ENCODE assay signal across 12 cellular contexts in genomic region chr3:50156549-50156948, GRCh38. TPM values are rescaled to one million over a fixed set of nuclear protein-coding genes. Genes with fewer than 3 reads are reported as not detected.
A peak's percentile ranks its signal among the peaks of the same experiment; 100 is the strongest.
DNase-seq lines count a peak whose midpoint lies in the region; ATAC-seq and TF ChIP-seq lines count a peak whose summit lies in the region.
"Had no signal": no experiment of that assay in that cellular context is flagged by ENCODE, and none has a peak within 500 bp of the region (broad histone marks: within the 10 kb centered on the region; RNA-seq: fewer than 3 reads in every experiment).

No MANE protein-coding gene starts in this region.

- H3K27ac ChIP-seq in HUES6 (ENCODE audit: low read depth, low read length): no peak overlapping the region
- H3K27ac ChIP-seq in stomach smooth muscle (ENCODE audit: low read length): no peak overlapping the region

- H3K27me3 ChIP-seq in HUES6 (ENCODE audit: control insufficient read depth, insufficient read depth, low read length) (peaks cover 41% of the 10 kb centered on the region), stomach smooth muscle (ENCODE audit: control insufficient read depth in 1 of 2, insufficient read depth in 2 of 2, low read length in 2 of 2) (peaks cover 0 to 5% of the 10 kb centered on the region in 2 donors)

- peaks cover 9% of the 10 kb centered on the region for H3K36me3 ChIP-seq in HUES6 (ENCODE audit: control insufficient read depth, insufficient read depth, low read length)
- no peaks in the 10 kb centered on the region for H3K36me3 ChIP-seq in stomach smooth muscle (ENCODE audit: control insufficient read depth in 2 of 2, insufficient read depth in 2 of 2, low read length in 2 of 2)

- no peak overlapping the region for H3K27ac Mint-ChIP-seq in activated T-helper 17 cell treated with anti-CD3 and anti-CD28 coated beads, Interleukin-2, amount 50 U/mL, for 72 hours
- H3K27ac Mint-ChIP-seq: stimulated activated effector memory CD8-positive, alpha-beta T cell treated with anti-CD3 and anti-CD28 coated beads, Interleukin-12 subunit alpha, Interleukin-12 subunit beta, amount 100 ng/mL, for 72 hours had no signal

- no peak overlapping the region for H3K4me3 Mint-ChIP-seq in activated T-helper 17 cell treated with anti-CD3 and anti-CD28 coated beads, Interleukin-2, amount 50 U/mL, for 72 hours

- TF ChIP-seq POLR2A in lower leg skin (IDR thresholded peaks at IDR 0.05): no peak

- H3K4me1 ChIP-seq in HUES6 (ENCODE audit: control insufficient read depth, insufficient read depth, low read length): peaks cover 63% of the 10 kb centered on the region
- peaks cover 56% of the 10 kb centered on the region for H3K4me1 ChIP-seq in stomach smooth muscle (ENCODE audit: control insufficient read depth, insufficient read depth, low read length)

- 23 to 32% methylated on average over 7 of the region's 7 CpGs for WGBS in lower leg skin, 2 donors

- DNase-seq in choroid plexus epithelial cell (ENCODE audit: low read depth): no peak
- DNase-seq in lower leg skin (ENCODE audit: low spot score in 2 of 2): no peak
- DNase-seq in anterior cingulate cortex (lab: John Stamatoyannopoulos, UW): no peak
- DNase-seq in GM20000 (ENCODE audit: low spot score): no peak
- DNase-seq in NCI-H2227 (lab: John Stamatoyannopoulos, UW; ENCODE audit: unreplicated experiment): no peak
- DNase-seq: activated gamma-delta T cell had no signal

- H3K27me3 Mint-ChIP-seq in activated T-helper 17 cell treated with anti-CD3 and anti-CD28 coated beads, Interleukin-2, amount 50 U/mL, for 72 hours: peaks cover 29% of the 10 kb centered on the region

- TF ChIP-seq CTCF in choroid plexus epithelial cell (conservative IDR thresholded peaks at IDR 0.05; ENCODE audit: low read depth, low read length) (no peak), lower leg skin (IDR thresholded peaks at IDR 0.05) (no peak), GM20000 (IDR thresholded peaks at IDR 0.05; ENCODE audit: extremely low read depth, missing control alignments) (no peak)

- H3K9ac ChIP-seq in HUES6 (ENCODE audit: low read length) (peak overlapping the region; percentile 22), stomach smooth muscle (ENCODE audit: low read length in 2 of 2) (peak overlapping the region; percentile 17 to 36)

- no peak for ATAC-seq in activated T-helper 17 cell treated with anti-CD3 and anti-CD28 coated beads, Interleukin-2, amount 50 U/mL, for 72 hours (replicated peaks)
- ATAC-seq: sciatic nerve; stimulated activated effector memory CD8-positive, alpha-beta T cell treated with anti-CD3 and anti-CD28 coated beads, Interleukin-12 subunit alpha, Interleukin-12 subunit beta, amount 100 ng/mL, for 72 hours had no signal

- intact Hi-C loops in lower leg skin (cut with DNase I; ENCODE audit: low total_unique reads): no loop called here

- no peaks in the 10 kb centered on the region for H3K4me1 Mint-ChIP-seq in activated T-helper 17 cell treated with anti-CD3 and anti-CD28 coated beads, Interleukin-2, amount 50 U/mL, for 72 hours

- no peaks in the 10 kb centered on the region for H3K36me3 Mint-ChIP-seq in activated T-helper 17 cell treated with anti-CD3 and anti-CD28 coated beads, Interleukin-2, amount 50 U/mL, for 72 hours (ENCODE audit: low read depth)
- H3K36me3 Mint-ChIP-seq: stimulated activated effector memory CD8-positive, alpha-beta T cell treated with anti-CD3 and anti-CD28 coated beads, Interleukin-12 subunit alpha, Interleukin-12 subunit beta, amount 100 ng/mL, for 72 hours had no signal

- H3K4me3 ChIP-seq in HUES6 (ENCODE audit: low read depth, low read length) (peak overlapping the region; percentile 75), choroid plexus epithelial cell (ENCODE audit: low read depth, low read length) (peak overlapping the region; percentile 47), lower leg skin (ENCODE audit: low read depth, poor library complexity, severe bottlenecking) (peak overlapping the region; percentile 36), stomach smooth muscle (ENCODE audit: low read length in 2 of 2) (peak overlapping the region; percentile 43 to 71)

- no peaks in the 10 kb centered on the region for H3K9me3 Mint-ChIP-seq in activated T-helper 17 cell treated with anti-CD3 and anti-CD28 coated beads, Interleukin-2, amount 50 U/mL, for 72 hours
- H3K9me3 Mint-ChIP-seq: stimulated activated effector memory CD8-positive, alpha-beta T cell treated with anti-CD3 and anti-CD28 coated beads, Interleukin-12 subunit alpha, Interleukin-12 subunit beta, amount 100 ng/mL, for 72 hours had no signal

- H3K9me3 ChIP-seq in HUES6 (ENCODE audit: control insufficient read depth, insufficient read depth, low read depth, low read length) (no peaks in the 10 kb centered on the region), stomach smooth muscle (ENCODE audit: control insufficient read depth in 2 of 2, low read length in 2 of 2) (no peaks in the 10 kb centered on the region)

RNA-seq across cellular contexts. Expression of gene SEMA3F, which starts 1.4 kb away (rescaled TPM):
- total RNA-seq in lower leg skin: 100 to 1,000 TPM; 106 to 151 (median 120) TPM
- total RNA-seq in activated T-helper 17 cell treated with anti-CD3 and anti-CD28 coated beads, Interleukin-2, amount 50 U/mL, for 72 hours: 1 to 10 TPM in 1 of 2 donors, not detected in 1; 1.5 TPM

RNA-seq across cellular contexts. Expression of gene GNAT1, which starts 34.9 kb away (rescaled TPM):
- total RNA-seq in lower leg skin: not detected
- total RNA-seq in activated T-helper 17 cell treated with anti-CD3 and anti-CD28 coated beads, Interleukin-2, amount 50 U/mL, for 72 hours: not detected
- total RNA-seq: fibroblast of villous mesenchyme, sciatic nerve had no signal

RNA-seq across cellular contexts. Expression of gene SLC38A3, which starts 48.5 kb away (rescaled TPM):
- total RNA-seq in lower leg skin: under 1 TPM in 1 of 4 donors, not detected in 3; 0.62 TPM
- under 1 TPM in 1 of 2 donors, not detected in 1; 0.71 TPM for total RNA-seq in activated T-helper 17 cell treated with anti-CD3 and anti-CD28 coated beads, Interleukin-2, amount 50 U/mL, for 72 hours
- total RNA-seq: fibroblast of villous mesenchyme had no signal

Comparison
In these comparisons a context has a peak if more than half of its experiments do, and no peak if none do; other contexts are left out.
1. RNA of gene SEMA3F, which starts 1.4 kb away (total RNA-seq): 106 to 151 TPM in lower leg skin; 1.5 TPM in activated T-helper 17 cell treated with anti-CD3 and anti-CD28 coated beads, Interleukin-2, amount 50 U/mL, for 72 hours; every median in the first group is over 10 times any median in the second.
2. Peak in every context shown above with its lines, with median percentiles within 50 percentile points of each other: H3K4me3 ChIP-seq.